1 cellular context compared by ENCODE assay signal in the genomic region with DNA sequence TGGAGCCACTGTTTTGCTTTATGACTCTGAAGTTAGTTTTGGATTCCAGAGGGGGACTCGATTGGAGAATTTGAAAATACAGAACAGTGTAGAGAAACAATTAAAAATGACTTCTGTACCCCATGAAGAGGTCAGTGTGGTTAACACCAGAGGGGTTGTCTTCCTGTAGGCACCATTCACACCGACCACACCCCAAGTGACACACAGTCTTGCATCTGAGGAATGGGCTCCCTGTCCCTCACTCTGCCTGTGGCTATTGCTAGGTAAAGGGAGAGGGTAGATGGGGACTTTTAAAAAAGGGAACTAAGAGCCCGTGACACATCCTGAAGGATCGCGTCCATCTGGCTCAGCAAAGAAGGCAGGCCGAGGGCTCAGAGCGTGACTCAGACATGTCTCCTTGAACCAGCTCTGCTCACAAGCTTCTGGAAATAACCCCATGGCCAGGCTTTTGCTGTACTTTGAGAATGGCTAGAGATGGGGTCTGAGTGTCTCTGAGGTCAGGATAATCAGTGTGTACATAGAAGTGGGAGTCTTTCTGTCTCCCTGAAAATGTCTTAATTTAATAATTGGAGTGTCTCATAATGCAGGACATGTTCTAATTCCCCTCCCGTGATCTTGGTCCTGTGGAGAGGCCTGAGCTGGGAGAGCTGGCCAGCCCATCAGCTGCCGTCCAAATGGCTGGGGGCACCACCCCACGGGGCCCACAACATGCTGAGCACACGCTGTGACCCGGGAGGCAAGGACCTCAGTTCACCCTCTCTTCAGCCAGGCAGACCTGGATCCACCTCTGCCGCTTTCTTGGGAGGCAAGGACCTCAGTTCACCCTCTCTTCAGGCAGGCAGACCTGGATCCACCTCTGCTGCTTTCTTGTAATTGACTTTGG.
TF ChIP-seq lines count a peak whose summit lies in the region.

No MANE protein-coding gene starts in this region.

TF ChIP-seq in HepG2, 621 proteins besides CTCF, POLR2A, EP300 and RAD21:
- TF ChIP-seq DMTF1 (CRISPR knock-in tag; IDR thresholded peaks at IDR 0.05) (no peak), ASH2L (IDR thresholded peaks at IDR 0.05; ENCODE audit: insufficient read length, low read depth, low read length) (no peak), RNF2 (conservative IDR thresholded peaks at IDR 0.05; ENCODE audit: low read depth) (no peak), CAMTA2 (CRISPR knock-in tag; IDR thresholded peaks at IDR 0.05; ENCODE audit: borderline replicate concordance) (no peak), ZNF790 (CRISPR knock-in tag; IDR thresholded peaks at IDR 0.05; ENCODE audit: borderline replicate concordance) (no peak), ZNF674 (CRISPR knock-in tag; IDR thresholded peaks at IDR 0.05; ENCODE audit: low read depth) (no peak), ZNF180 (CRISPR knock-in tag; IDR thresholded peaks at IDR 0.05; ENCODE audit: borderline replicate concordance, low read depth) (no peak), ZNF274 (CRISPR knock-in tag; IDR thresholded peaks at IDR 0.05) (no peak)
- TF ChIP-seq, protein P1, sequence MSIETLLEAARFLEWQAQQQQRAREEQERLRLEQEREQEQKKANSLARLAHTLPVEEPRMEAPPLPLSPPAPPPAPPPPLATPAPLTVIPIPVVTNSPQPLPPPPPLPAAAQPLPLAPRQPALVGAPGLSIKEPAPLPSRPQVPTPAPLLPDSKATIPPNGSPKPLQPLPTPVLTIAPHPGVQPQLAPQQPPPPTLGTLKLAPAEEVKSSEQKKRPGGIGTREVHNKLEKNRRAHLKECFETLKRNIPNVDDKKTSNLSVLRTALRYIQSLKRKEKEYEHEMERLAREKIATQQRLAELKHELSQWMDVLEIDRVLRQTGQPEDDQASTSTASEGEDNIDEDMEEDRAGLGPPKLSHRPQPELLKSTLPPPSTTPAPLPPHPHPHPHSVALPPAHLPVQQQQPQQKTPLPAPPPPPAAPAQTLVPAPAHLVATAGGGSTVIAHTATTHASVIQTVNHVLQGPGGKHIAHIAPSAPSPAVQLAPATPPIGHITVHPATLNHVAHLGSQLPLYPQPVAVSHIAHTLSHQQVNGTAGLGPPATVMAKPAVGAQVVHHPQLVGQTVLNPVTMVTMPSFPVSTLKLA (IDR thresholded peaks at IDR 0.05): no peak
TF ChIP-seq in HepG2: peak in this region for 0.
